30 cellular contexts compared by ENCODE assay signal in genomic region chr18:78611201-78611800, GRCh38.
"Had no signal": no experiment of that assay in that cellular context is flagged by ENCODE, and none has a peak within 500 bp of the region (broad histone marks: within the 10 kb centered on the region; RNA-seq: fewer than 3 reads in every experiment).

No MANE protein-coding gene starts in this region.

- ATAC-seq: activated CD8-positive, alpha-beta T cell treated with anti-CD3 and anti-CD28 coated beads for 36 hours; activated naive CD4-positive, alpha-beta T cell treated with anti-CD3 and anti-CD28 coated beads, Interleukin-2, amount 50 U/mL, for 72 hours; activated T-cell treated with anti-CD3 and anti-CD28 coated beads, Interleukin-2, amount 50 U/mL, for 72 hours; foreskin keratinocyte; gastrocnemius medialis; WTC11 had no signal

- H3K27me3 ChIP-seq: ascending aorta, cardiac muscle cell, foreskin keratinocyte, gastrocnemius medialis had no signal

- H3K27me3 Mint-ChIP-seq: activated naive CD4-positive, alpha-beta T cell treated with anti-CD3 and anti-CD28 coated beads, Interleukin-2, amount 10 ng/mL, durations not matched to agents 7 days and 5 days; activated naive CD8-positive, alpha-beta T cell treated with anti-CD3 and anti-CD28 coated beads, Interleukin-2, amount 10 ng/mL, durations not matched to agents 7 days and 5 days; central memory CD8-positive, alpha-beta T cell; dendritic cell treated with granulocyte-macrophage colony-stimulating factor and Interleukin-4, amounts not matched to agents 40 ng/mL and 50 ng/mL, for 4 days had no signal

- H3K27ac ChIP-seq: ascending aorta, breast epithelium, cardiac muscle cell, coronary artery, dorsolateral prefrontal cortex, esophagus muscularis mucosa, foreskin keratinocyte, gastrocnemius medialis had no signal

- H3K36me3 ChIP-seq: ascending aorta, breast epithelium, cardiac muscle cell, esophagus muscularis mucosa, gastrocnemius medialis had no signal

- H3K4me1 Mint-ChIP-seq: activated naive CD4-positive, alpha-beta T cell treated with anti-CD3 and anti-CD28 coated beads, Interleukin-2, amount 10 ng/mL, durations not matched to agents 7 days and 5 days; activated naive CD8-positive, alpha-beta T cell treated with anti-CD3 and anti-CD28 coated beads, Interleukin-2, amount 10 ng/mL, durations not matched to agents 7 days and 5 days; brain; central memory CD8-positive, alpha-beta T cell; WTC11 had no signal

- H3K4me3 ChIP-seq: ascending aorta, breast epithelium, cardiac muscle cell, coronary artery, dorsolateral prefrontal cortex, esophagus muscularis mucosa, gastrocnemius medialis had no signal

- H3K4me1 ChIP-seq: ascending aorta, breast epithelium, esophagus muscularis mucosa, foreskin keratinocyte, gastrocnemius medialis had no signal

- H3K27ac Mint-ChIP-seq: activated CD8-positive, alpha-beta T cell treated with anti-CD3 and anti-CD28 coated beads for 36 hours; activated naive CD4-positive, alpha-beta T cell treated with anti-CD3 and anti-CD28 coated beads, Interleukin-2, amount 10 ng/mL, durations not matched to agents 7 days and 5 days; activated naive CD4-positive, alpha-beta T cell treated with anti-CD3 and anti-CD28 coated beads, Interleukin-2, amount 50 U/mL, for 72 hours; activated naive CD8-positive, alpha-beta T cell treated with anti-CD3 and anti-CD28 coated beads, Interleukin-2, amount 10 ng/mL, durations not matched to agents 7 days and 5 days; activated T-cell treated with anti-CD3 and anti-CD28 coated beads, Interleukin-2, amount 50 U/mL, for 24 hours; activated T-cell treated with anti-CD3 and anti-CD28 coated beads, Interleukin-2, amount 50 U/mL, for 72 hours; brain; dendritic cell treated with granulocyte-macrophage colony-stimulating factor and Interleukin-4, amounts not matched to agents 40 ng/mL and 50 ng/mL, for 4 days; WTC11 had no signal

- DNase-seq: activated CD4-positive, alpha-beta T cell treated with anti-CD3 and anti-CD28 coated beads for 48 hours; activated CD4-positive, alpha-beta T cell treated with anti-CD3 and anti-CD28 coated beads, Interleukin-2, amount 50 U/mL, for 1 hour; activated CD4-positive, alpha-beta T cell treated with anti-CD3 and anti-CD28 coated beads, Interleukin-2, amount 50 U/mL, for 48 hours; activated CD8-positive, alpha-beta memory T cell treated with anti-CD3 and anti-CD28 coated beads for 24 hours; activated CD8-positive, alpha-beta memory T cell treated with anti-CD3 and anti-CD28 coated beads, Interleukin-2, amount 50 U/mL, for 4 hours; activated CD8-positive, alpha-beta T cell treated with anti-CD3 and anti-CD28 coated beads for 36 hours; activated gamma-delta T cell; activated naive CD4-positive, alpha-beta T cell; activated naive CD4-positive, alpha-beta T cell treated with anti-CD3 and anti-CD28 coated beads, Interleukin-2, amount 10 ng/mL, durations not matched to agents 7 days and 5 days; activated naive CD8-positive, alpha-beta T cell treated with anti-CD3 and anti-CD28 coated beads, Interleukin-2, amount 10 ng/mL, durations not matched to agents 7 days and 5 days; activated T-cell treated with anti-CD3 and anti-CD28 coated beads for 4 hours; activated T-cell treated with anti-CD3 and anti-CD28 coated beads, Interleukin-2, amount 50 U/mL, for 24 hours; activated T-cell treated with anti-CD3 and anti-CD28 coated beads, Interleukin-2, amount 50 U/mL, for 72 hours; effector memory CD4-positive, alpha-beta T cell; erythroblast; foreskin keratinocyte; gastrocnemius medialis; glutamatergic neuron; T-helper 2 cell had no signal

- H3K9me3 ChIP-seq: gastrocnemius medialis had no signal

- H3K36me3 Mint-ChIP-seq: activated naive CD4-positive, alpha-beta T cell treated with anti-CD3 and anti-CD28 coated beads, Interleukin-2, amount 10 ng/mL, durations not matched to agents 7 days and 5 days; brain had no signal

- H3K4me3 Mint-ChIP-seq: activated CD8-positive, alpha-beta T cell treated with anti-CD3 and anti-CD28 coated beads for 36 hours; activated naive CD4-positive, alpha-beta T cell treated with anti-CD3 and anti-CD28 coated beads, Interleukin-2, amount 10 ng/mL, durations not matched to agents 7 days and 5 days; activated naive CD8-positive, alpha-beta T cell treated with anti-CD3 and anti-CD28 coated beads, Interleukin-2, amount 10 ng/mL, durations not matched to agents 7 days and 5 days; activated T-cell treated with anti-CD3 and anti-CD28 coated beads, Interleukin-2, amount 50 U/mL, for 24 hours; activated T-cell treated with anti-CD3 and anti-CD28 coated beads, Interleukin-2, amount 50 U/mL, for 72 hours; brain; central memory CD8-positive, alpha-beta T cell; dendritic cell treated with granulocyte-macrophage colony-stimulating factor and Interleukin-4, amounts not matched to agents 40 ng/mL and 50 ng/mL, for 4 days; WTC11 had no signal
